ENCODE assay signal across 21 cellular contexts in the genomic region with DNA sequence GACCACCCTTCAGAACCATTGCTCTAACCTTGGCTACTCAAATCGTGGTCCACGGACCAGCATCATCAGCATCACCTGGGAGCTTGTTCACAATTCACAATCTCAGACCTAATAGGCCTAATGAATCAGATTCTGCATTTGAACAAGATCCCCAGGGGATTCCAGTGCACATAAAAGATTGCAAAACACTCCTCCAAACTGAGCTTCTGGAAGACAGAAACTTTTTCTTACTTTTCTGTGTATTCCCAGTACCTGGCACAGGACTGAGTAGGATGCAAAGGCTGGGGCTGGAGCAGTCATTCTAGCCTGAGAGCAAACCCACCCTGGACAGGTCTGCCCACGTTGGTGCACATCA.
DNase-seq lines count a peak whose midpoint lies in the region; ATAC-seq and TF ChIP-seq lines count a peak whose summit lies in the region.
"Had no signal": no experiment of that assay in that cellular context is flagged by ENCODE, and none has a peak within 500 bp of the region (broad histone marks: within the 10 kb centered on the region; RNA-seq: fewer than 3 reads in every experiment).

No MANE protein-coding gene starts in this region.

- H3K9me3 Mint-ChIP-seq in naive thymus-derived CD8-positive, alpha-beta T cell: no peaks in the 10 kb centered on the region
- H3K9me3 Mint-ChIP-seq: CD4-positive, CD25-positive, alpha-beta regulatory T cell; central memory CD8-positive, alpha-beta T cell; natural killer cell treated with Interleukin-12 subunit alpha and Interleukin-12 subunit beta and Interleukin-15 and Interleukin-18, amount 100 ng/mL, for 72 hours had no signal

- POLR2A ChIA-PET in naive thymus-derived CD8-positive, alpha-beta T cell (lab: Charles Lee): interaction anchor here (1.5 kb wide), 1 partner anchor 434 kb away, joined by 3 read pairs; no protein-coding TSS in a partner anchor

- peaks cover 25% of the 10 kb centered on the region for H3K27me3 ChIP-seq in left ventricle myocardium inferior (ENCODE audit: low read depth)
- no peaks in the 10 kb centered on the region for H3K27me3 ChIP-seq in MG63
- H3K27me3 ChIP-seq: uterus had no signal

- no peak for ATAC-seq in left cardiac atrium
- no peak for ATAC-seq in naive thymus-derived CD8-positive, alpha-beta T cell
- ATAC-seq in GM19035 (IDR thresholded peaks at IDR 0.05; ENCODE audit: unreplicated experiment): no peak
- no peak for ATAC-seq in GM18907 (IDR thresholded peaks at IDR 0.05; ENCODE audit: unreplicated experiment)
- ATAC-seq: esophagus mucosa; natural killer cell treated with Interleukin-12 subunit alpha and Interleukin-12 subunit beta and Interleukin-15 and Interleukin-18, amount 100 ng/mL, for 72 hours had no signal

- peak overlapping the region; percentile 56 for H3K27ac ChIP-seq in left ventricle myocardium inferior (replicated peaks)
- H3K27ac ChIP-seq: uterus had no signal

- no peaks in the 10 kb centered on the region for H3K36me3 Mint-ChIP-seq in naive thymus-derived CD8-positive, alpha-beta T cell
- H3K36me3 Mint-ChIP-seq: CD4-positive, CD25-positive, alpha-beta regulatory T cell; natural killer cell treated with Interleukin-12 subunit alpha and Interleukin-12 subunit beta and Interleukin-15 and Interleukin-18, amount 100 ng/mL, for 72 hours had no signal

- intact Hi-C loops in left ventricle myocardium inferior (cut with micrococcal nuclease) (no loop called here), left cardiac atrium (cut with DNase I) (no loop called here)

- peaks cover 29 to 50% (median 45%) of the 10 kb centered on the region in 4 donors for H3K4me1 Mint-ChIP-seq in naive thymus-derived CD8-positive, alpha-beta T cell

- no peak for TF ChIP-seq CTCF in left ventricle myocardium inferior (IDR thresholded peaks at IDR 0.05; ENCODE audit: borderline replicate concordance)
- TF ChIP-seq CTCF in choroid plexus epithelial cell (conservative IDR thresholded peaks at IDR 0.05; ENCODE audit: low read depth, low read length): no peak

- no peaks in the 10 kb centered on the region for H3K36me3 ChIP-seq in left ventricle myocardium inferior
- H3K36me3 ChIP-seq in MG63: no peaks in the 10 kb centered on the region
- H3K36me3 ChIP-seq: uterus had no signal

- H3K4me1 ChIP-seq in left ventricle myocardium inferior: peaks cover 14% of the 10 kb centered on the region
- H3K4me1 ChIP-seq: uterus had no signal

- peak overlapping the region in 2 of 10 donors; percentile 68 to 75 for H3K4me3 Mint-ChIP-seq in naive thymus-derived CD8-positive, alpha-beta T cell
- H3K4me3 Mint-ChIP-seq: natural killer cell treated with Interleukin-12 subunit alpha and Interleukin-12 subunit beta and Interleukin-15 and Interleukin-18, amount 100 ng/mL, for 72 hours had no signal

- DNase-seq in left ventricle myocardium inferior: no peak
- no peak for DNase-seq in left cardiac atrium
- peak; percentile 35 for DNase-seq in choroid plexus epithelial cell (ENCODE audit: low read depth)
- DNase-seq in naive thymus-derived CD8-positive, alpha-beta T cell: no peak
- DNase-seq in hepatic stellate cell (ENCODE audit: low spot score): no peak
- no peak for DNase-seq in MG63
- DNase-seq: ACHN; activated gamma-delta T cell; amniotic stem cell; CD4-positive, CD25-positive, alpha-beta regulatory T cell; NCI-H1105; NCI-H524; posterior cingulate gyrus; stimulated activated CD4-positive, alpha-beta T cell treated with anti-CD3 and anti-CD28 coated beads, Interleukin-4, amount 100 ng/mL, for 1 hour; uterus had no signal

- no peaks in the 10 kb centered on the region for H3K27me3 Mint-ChIP-seq in naive thymus-derived CD8-positive, alpha-beta T cell

- H3K9me3 ChIP-seq in left ventricle myocardium inferior (replicated peaks) (no peaks in the 10 kb centered on the region), MG63 (no peaks in the 10 kb centered on the region)
- H3K9me3 ChIP-seq: uterus had no signal

- H3K4me3 ChIP-seq in left ventricle myocardium inferior (no peak overlapping the region), choroid plexus epithelial cell (ENCODE audit: low read depth, low read length) (no peak overlapping the region), MG63 (no peak overlapping the region)
- H3K4me3 ChIP-seq: skin epidermis, uterus had no signal

- peak overlapping the region in 9 of 10 donors; percentile 72 to 100 (median 96) for H3K27ac Mint-ChIP-seq in naive thymus-derived CD8-positive, alpha-beta T cell
